18 cellular contexts compared by ENCODE assay signal in the genomic region with DNA sequence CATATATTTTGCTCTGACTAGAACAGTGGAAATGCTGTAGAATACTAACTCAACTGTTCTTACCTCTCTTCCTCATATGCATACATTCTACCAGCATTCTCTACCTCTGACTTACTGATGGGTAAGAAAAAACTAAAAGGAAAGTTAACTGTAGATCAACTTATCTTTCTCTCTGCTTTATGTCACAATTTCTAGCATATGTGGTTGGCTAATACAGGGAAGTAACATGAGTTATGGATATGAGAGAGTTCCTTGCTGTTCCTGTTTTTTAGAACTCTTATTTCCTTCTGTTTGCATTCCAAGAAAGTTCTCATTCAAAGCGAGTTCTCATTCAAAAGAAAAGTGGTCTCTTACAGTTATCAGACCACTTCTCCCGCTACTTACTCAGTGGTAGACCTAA.
"Had no signal": no experiment of that assay in that cellular context is flagged by ENCODE, and none has a peak within 500 bp of the region (broad histone marks: within the 10 kb centered on the region; RNA-seq: fewer than 3 reads in every experiment).

No MANE protein-coding gene starts in this region.

- H3K4me3 Mint-ChIP-seq: activated CD4-positive, alpha-beta T cell treated with anti-CD3 and anti-CD28 coated beads for 36 hours; activated CD8-positive, alpha-beta T cell treated with anti-CD3 and anti-CD28 coated beads for 36 hours; nephron; stimulated activated naive B cell treated with anti-CD40 and anti-IgM and Interleukin-4, amounts not matched to agents 10 μg/mL and 1 μg/mL and 100 μg/mL, for 72 hours had no signal

- H3K9me3 ChIP-seq: body of pancreas, thyroid gland, vagina had no signal

- H3K4me1 ChIP-seq: body of pancreas, thyroid gland had no signal

- H3K9me3 Mint-ChIP-seq: activated CD8-positive, alpha-beta T cell treated with anti-CD3 and anti-CD28 coated beads for 36 hours; activated naive CD4-positive, alpha-beta T cell treated with anti-CD3 and anti-CD28 coated beads, Interleukin-2, amount 50 U/mL, for 72 hours; stimulated activated naive B cell treated with anti-CD40 and anti-IgM and Interleukin-4, amounts not matched to agents 10 μg/mL and 1 μg/mL and 100 μg/mL, for 72 hours had no signal

- H3K27me3 Mint-ChIP-seq: stimulated activated naive B cell treated with anti-CD40 and anti-IgM and Interleukin-4, amounts not matched to agents 10 μg/mL and 1 μg/mL and 100 μg/mL, for 72 hours had no signal

- H3K36me3 ChIP-seq: thyroid gland, vagina had no signal

- H3K27me3 ChIP-seq: body of pancreas, thyroid gland, vagina had no signal

- H3K36me3 Mint-ChIP-seq: activated naive CD4-positive, alpha-beta T cell treated with anti-CD3 and anti-CD28 coated beads, Interleukin-2, amount 50 U/mL, for 72 hours; stimulated activated naive B cell treated with anti-CD40 and anti-IgM and Interleukin-4, amounts not matched to agents 10 μg/mL and 1 μg/mL and 100 μg/mL, for 72 hours had no signal

- H3K4me1 Mint-ChIP-seq: nephron; stimulated activated naive B cell treated with anti-CD40 and anti-IgM and Interleukin-4, amounts not matched to agents 10 μg/mL and 1 μg/mL and 100 μg/mL, for 72 hours had no signal

- H3K27ac ChIP-seq: body of pancreas, thyroid gland, vagina had no signal

- H3K27ac Mint-ChIP-seq: activated CD4-positive, alpha-beta T cell treated with anti-CD3 and anti-CD28 coated beads for 36 hours; activated CD8-positive, alpha-beta T cell treated with anti-CD3 and anti-CD28 coated beads for 36 hours; activated naive CD4-positive, alpha-beta T cell treated with anti-CD3 and anti-CD28 coated beads, Interleukin-2, amount 50 U/mL, for 72 hours; nephron; stimulated activated naive B cell treated with anti-CD40 and anti-IgM and Interleukin-4, amounts not matched to agents 10 μg/mL and 1 μg/mL and 100 μg/mL, for 72 hours had no signal

- H3K4me3 ChIP-seq: body of pancreas, thyroid gland, vagina had no signal

- ATAC-seq: activated CD4-positive, alpha-beta T cell treated with anti-CD3 and anti-CD28 coated beads for 36 hours; activated CD8-positive, alpha-beta T cell treated with anti-CD3 and anti-CD28 coated beads for 36 hours; activated naive CD4-positive, alpha-beta T cell treated with anti-CD3 and anti-CD28 coated beads, Interleukin-2, amount 50 U/mL, for 72 hours; body of pancreas; stimulated activated naive B cell treated with anti-CD40 and anti-IgM and Interleukin-4, amounts not matched to agents 10 μg/mL and 1 μg/mL and 100 μg/mL, for 72 hours had no signal

- DNase-seq: activated CD4-positive, alpha-beta T cell treated with anti-CD3 and anti-CD28 coated beads for 36 hours; activated CD8-positive, alpha-beta T cell treated with anti-CD3 and anti-CD28 coated beads for 36 hours; activated effector memory CD4-positive, alpha-beta T cell treated with anti-CD3 and anti-CD28 coated beads, Interleukin-2, amount 50 U/mL, for 16 hours; activated T-cell treated with anti-CD3 and anti-CD28 coated beads, Interleukin-2, amount 50 U/mL, for 48 hours; amniotic stem cell; body of pancreas; caudate nucleus; head of caudate nucleus; nucleus accumbens; posterior cingulate gyrus; retina; stimulated activated CD4-positive, alpha-beta T cell treated with anti-CD3 and anti-CD28 coated beads, Interleukin-12 subunit alpha, Interleukin-12 subunit beta, amount 100 ng/mL, for 4 hours; stimulated activated naive B cell treated with anti-CD40 and anti-IgM and Interleukin-4, amounts not matched to agents 10 μg/mL and 1 μg/mL and 100 μg/mL, for 72 hours; T1000; thyroid gland had no signal
